Comparison of ENCODE assay signal across 12 cellular contexts in the genomic region with DNA sequence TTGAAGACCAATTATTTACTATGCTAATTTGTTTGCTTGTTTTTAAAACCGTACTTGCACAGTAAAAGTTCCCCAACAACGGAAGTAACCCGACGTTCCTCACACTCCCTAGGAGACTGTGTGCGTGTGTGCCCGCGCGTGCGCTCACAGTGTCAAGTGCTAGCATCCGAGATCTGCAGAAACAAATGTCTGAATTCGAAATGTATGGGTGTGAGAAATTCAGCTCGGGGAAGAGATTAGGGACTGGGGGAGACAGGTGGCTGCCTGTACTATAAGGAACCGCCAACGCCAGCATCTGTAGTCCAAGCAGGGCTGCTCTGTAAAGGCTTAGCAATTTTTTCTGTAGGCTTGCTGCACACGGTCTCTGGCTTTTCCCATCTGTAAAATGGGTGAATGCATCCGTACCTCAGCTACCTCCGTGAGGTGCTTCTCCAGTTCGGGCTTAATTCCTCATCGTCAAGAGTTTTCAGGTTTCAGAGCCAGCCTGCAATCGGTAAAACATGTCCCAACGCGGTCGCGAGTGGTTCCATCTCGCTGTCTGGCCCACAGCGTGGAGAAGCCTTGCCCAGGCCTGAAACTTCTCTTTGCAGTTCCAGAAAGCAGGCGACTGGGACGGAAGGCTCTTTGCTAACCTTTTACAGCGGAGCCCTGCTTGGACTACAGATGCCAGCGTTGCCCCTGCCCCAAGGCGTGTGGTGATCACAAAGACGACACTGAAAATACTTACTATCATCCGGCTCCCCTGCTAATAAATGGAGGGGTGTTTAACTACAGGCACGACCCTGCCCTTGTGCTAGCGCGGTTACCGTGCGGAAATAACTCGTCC. TPM values are rescaled to one million over a fixed set of nuclear protein-coding genes. Genes with fewer than 3 reads are reported as not detected.
DNase-seq lines count a peak whose midpoint lies in the region; ATAC-seq and TF ChIP-seq lines count a peak whose summit lies in the region.
"Had no signal": no experiment of that assay in that cellular context is flagged by ENCODE, and none has a peak within 500 bp of the region (broad histone marks: within the 10 kb centered on the region; RNA-seq: fewer than 3 reads in every experiment).

No MANE protein-coding gene starts in this region.

- POLR2A ChIA-PET in CD8-positive, alpha-beta memory T cell (lab: Charles Lee): no interaction called here
- POLR2A ChIA-PET in activated CD4-positive, alpha-beta memory T cell treated with anti-CD3 and anti-CD28 coated beads for 36 hours (lab: Charles Lee): no interaction called here

- no peaks in the 10 kb centered on the region for H3K36me3 ChIP-seq in CD8-positive, alpha-beta memory T cell (ENCODE audit: insufficient read depth, low read length)
- H3K36me3 ChIP-seq: brain microvascular endothelial cell had no signal

- peak; percentile 45 for DNase-seq in CD14-positive monocyte (ENCODE audit: low spot score)
- no peak for DNase-seq in CD8-positive, alpha-beta memory T cell
- no peak for DNase-seq in activated CD4-positive, alpha-beta memory T cell treated with anti-CD3 and anti-CD28 coated beads for 36 hours
- DNase-seq in immature natural killer cell: no peak
- no peak for DNase-seq in activated effector memory CD4-positive, alpha-beta T cell treated with anti-CD3 and anti-CD28 coated beads, Interleukin-2, amount 50 U/mL, for 16 hours
- DNase-seq: brain microvascular endothelial cell, Caco-2, NCI-H1092, small intestine had no signal

- H3K27ac ChIP-seq in CD8-positive, alpha-beta memory T cell (ENCODE audit: low read depth, low read length): no peak overlapping the region
- H3K27ac ChIP-seq: brain microvascular endothelial cell had no signal

- peaks cover 36% of the 10 kb centered on the region for H3K4me1 ChIP-seq in CD8-positive, alpha-beta memory T cell (ENCODE audit: insufficient read depth, low read length)
- H3K4me1 ChIP-seq: Caco-2 had no signal

- H3K36me3 Mint-ChIP-seq in CD14-positive monocyte: peaks cover 38 to 45% of the 10 kb centered on the region in 2 donors
- no peaks in the 10 kb centered on the region for H3K36me3 Mint-ChIP-seq in CD8-positive, alpha-beta memory T cell
- peaks cover 2% of the 10 kb centered on the region for H3K36me3 Mint-ChIP-seq in activated CD4-positive, alpha-beta memory T cell treated with anti-CD3 and anti-CD28 coated beads for 36 hours
- H3K36me3 Mint-ChIP-seq in immature natural killer cell: peaks cover 0 to 6% (median 0%) of the 10 kb centered on the region in 3 donors

- H3K4me3 ChIP-seq in CD8-positive, alpha-beta memory T cell (ENCODE audit: low read length): no peak overlapping the region

- H3K27me3 ChIP-seq in CD8-positive, alpha-beta memory T cell (ENCODE audit: insufficient read depth, low read length, poor library complexity, severe bottlenecking): peaks cover 85% of the 10 kb centered on the region

- ATAC-seq in GM18870 (IDR thresholded peaks at IDR 0.05; ENCODE audit: unreplicated experiment) (no peak), HG03342 (IDR thresholded peaks at IDR 0.05; ENCODE audit: unreplicated experiment) (no peak)

- H3K27ac Mint-ChIP-seq in CD14-positive monocyte: peak overlapping the region in 4 of 7 donors; percentile 49 to 85 (median 59)
- H3K27ac Mint-ChIP-seq in CD8-positive, alpha-beta memory T cell: peak overlapping the region in 2 of 8 donors; percentile 31 to 55
- H3K27ac Mint-ChIP-seq in activated CD4-positive, alpha-beta memory T cell treated with anti-CD3 and anti-CD28 coated beads for 36 hours: peak overlapping the region; percentile 29
- H3K27ac Mint-ChIP-seq in immature natural killer cell: peak overlapping the region in 1 of 6 donors; percentile 65

- H3K4me1 Mint-ChIP-seq in CD14-positive monocyte: peaks cover 84% of the 10 kb centered on the region
- H3K4me1 Mint-ChIP-seq in CD8-positive, alpha-beta memory T cell: peaks cover 45 to 81% (median 55%) of the 10 kb centered on the region in 3 donors
- H3K4me1 Mint-ChIP-seq in activated CD4-positive, alpha-beta memory T cell treated with anti-CD3 and anti-CD28 coated beads for 36 hours (ENCODE audit: low read depth): peaks cover 52% of the 10 kb centered on the region
- H3K4me1 Mint-ChIP-seq in immature natural killer cell: peaks cover 63 to 68% of the 10 kb centered on the region in 2 donors

- peaks cover 87 to 99% (median 92%) of the 10 kb centered on the region in 3 donors for H3K27me3 Mint-ChIP-seq in CD14-positive monocyte (ENCODE audit: low read depth in 3 of 3)
- peaks cover 72 to 81% of the 10 kb centered on the region in 2 donors for H3K27me3 Mint-ChIP-seq in CD8-positive, alpha-beta memory T cell
- H3K27me3 Mint-ChIP-seq in activated CD4-positive, alpha-beta memory T cell treated with anti-CD3 and anti-CD28 coated beads for 36 hours: peaks cover 76% of the 10 kb centered on the region
- H3K27me3 Mint-ChIP-seq in immature natural killer cell (ENCODE audit: low read depth in 3 of 3): peaks cover 54 to 72% (median 68%) of the 10 kb centered on the region in 3 donors

- intact Hi-C loops in CD14-positive monocyte (cut with micrococcal nuclease): loop anchor here (5.0 to 10.0 kb wide), 2 partner anchors 48 to 170 kb away; a partner anchor contains a TSS
- intact Hi-C loops in activated CD4-positive, alpha-beta memory T cell treated with anti-CD3 and anti-CD28 coated beads for 36 hours (cut with micrococcal nuclease): loop anchor here (5.0 kb wide), 1 partner anchor 173 kb away; no protein-coding TSS in a partner anchor

- H3K4me3 Mint-ChIP-seq in CD14-positive monocyte (peak overlapping the region; percentile 81 to 87), immature natural killer cell (peak overlapping the region; percentile 8 to 76 (median 59))
- H3K4me3 Mint-ChIP-seq in CD8-positive, alpha-beta memory T cell: peak overlapping the region in 6 of 7 donors; percentile 28 to 64 (median 43)
- H3K4me3 Mint-ChIP-seq in activated CD4-positive, alpha-beta memory T cell treated with anti-CD3 and anti-CD28 coated beads for 36 hours: no peak overlapping the region

- TF ChIP-seq CTCF in CD14-positive monocyte (IDR thresholded peaks at IDR 0.05): no peak

- CTCF ChIA-PET in CD8-positive, alpha-beta memory T cell (lab: Charles Lee): no interaction called here
- CTCF ChIA-PET in activated CD4-positive, alpha-beta memory T cell treated with anti-CD3 and anti-CD28 coated beads for 36 hours (lab: Charles Lee): interaction anchor here (0.6 to 0.8 kb wide), 2 partner anchors 84 to 174 kb away, joined by 3 to 4 read pairs; no protein-coding TSS in a partner anchor

- H3K9me3 Mint-ChIP-seq in CD14-positive monocyte: peaks cover 0 to 60% (median 46%) of the 10 kb centered on the region in 7 donors
- H3K9me3 Mint-ChIP-seq in CD8-positive, alpha-beta memory T cell: peaks cover 0 to 2% (median 0%) of the 10 kb centered on the region in 5 donors
- H3K9me3 Mint-ChIP-seq in activated CD4-positive, alpha-beta memory T cell treated with anti-CD3 and anti-CD28 coated beads for 36 hours: no peaks in the 10 kb centered on the region
- H3K9me3 Mint-ChIP-seq in immature natural killer cell: peaks cover 0 to 7% (median 0%) of the 10 kb centered on the region in 6 donors

- no peaks in the 10 kb centered on the region for H3K9me3 ChIP-seq in CD8-positive, alpha-beta memory T cell (ENCODE audit: low read length)
- H3K9me3 ChIP-seq: Caco-2 had no signal

RNA-seq across cellular contexts. Expression of a gene that starts 1.2 kb away (rescaled TPM):
- polyA plus RNA-seq in CD14-positive monocyte (not detected), immature natural killer cell (not detected)
- not detected for total RNA-seq in CD8-positive, alpha-beta memory T cell
- not detected for polyA plus RNA-seq in CD8-positive, alpha-beta memory T cell
- not detected for total RNA-seq in activated CD4-positive, alpha-beta memory T cell treated with anti-CD3 and anti-CD28 coated beads for 36 hours
- total RNA-seq: Caco-2 had no signal
- polyA plus RNA-seq: esophagus, small intestine had no signal

RNA-seq across cellular contexts. Expression of a gene that starts 45.5 kb away (rescaled TPM):
- polyA plus RNA-seq in CD14-positive monocyte: 10 to 100 TPM; 20.0 to 40.7 TPM
- total RNA-seq in CD8-positive, alpha-beta memory T cell: not detected
- not detected for polyA plus RNA-seq in CD8-positive, alpha-beta memory T cell
- not detected for total RNA-seq in activated CD4-positive, alpha-beta memory T cell treated with anti-CD3 and anti-CD28 coated beads for 36 hours
- not detected for polyA plus RNA-seq in immature natural killer cell
- total RNA-seq: Caco-2 had no signal
- polyA plus RNA-seq: small intestine had no signal

Comparison
In these comparisons a context has a peak if more than half of its experiments do, and no peak if none do; other contexts are left out.
1. RNA of a gene that starts 45.5 kb away (polyA plus RNA-seq): 20.0 to 40.7 TPM in CD14-positive monocyte; not detected in CD8-positive, alpha-beta memory T cell (single experiment) and not detected in immature natural killer cell; every median in the first group is over 10 times any median in the second.